ENCODE assay signal across 8 cellular contexts in genomic region chr18:61295153-61295552, GRCh38. TPM values are rescaled to one million over a fixed set of nuclear protein-coding genes. Genes with fewer than 3 reads are reported as not detected.
"Had no signal": no experiment of that assay in that cellular context is flagged by ENCODE, and none has a peak within 500 bp of the region (broad histone marks: within the 10 kb centered on the region; RNA-seq: fewer than 3 reads in every experiment).

No MANE protein-coding gene starts in this region.

- DNase-seq: KBM-7, KG1 had no signal

- FAIRE-seq: HTR-8/SVneo, K562 had no signal

- ATAC-seq: K562 had no signal

- H3K4me2 ChIP-seq: KMS-11 had no signal

- H3K4me3 ChIP-seq: K562 had no signal

- H3K27ac ChIP-seq: HL-60, KMS-11 had no signal

- H3K9ac ChIP-seq: KMS-11 had no signal

RNA-seq across cellular contexts. Expression of gene CDH20, which starts 38.1 kb away (rescaled TPM):
- total RNA-seq: HT-29, K562 had no signal
- polyA plus RNA-seq: IgD-negative memory B cell, K562 had no signal
